Comparison of ENCODE assay signal across 7 cellular contexts in genomic region chr6:46652603-46653438, GRCh38. TPM values are rescaled to one million over a fixed set of nuclear protein-coding genes. Genes with fewer than 3 reads are reported as not detected.
DNase-seq lines count a peak whose midpoint lies in the region; ATAC-seq and FAIRE-seq lines count a peak whose summit lies in the region.

TSS of gene CYP39A1 (minus strand) at chr6:46652818. CDS start at chr6:46652582, 236 bp downstream.
TSS of gene SLC25A27 (plus strand) at chr6:46652975. CDS start at chr6:46653193, 218 bp downstream.

- no peaks in the 10 kb centered on the region for H3K36me3 ChIP-seq in small intestine (ENCODE audit: control insufficient read depth in 2 of 2, insufficient read depth in 2 of 2, low read length in 2 of 2)

- H3K4me1 Mint-ChIP-seq in immature natural killer cell: peaks cover 12 to 21% of the 10 kb centered on the region in 2 donors

- H3K27ac ChIP-seq in small intestine (ENCODE audit: low read depth in 1 of 2, low read length in 1 of 2): peak within 1 kb of the TSS; percentile 16 to 85

- H3K36me3 Mint-ChIP-seq in immature natural killer cell: no peaks in the 10 kb centered on the region

- WGBS in small intestine, 3 donors: 1% methylated on average over 60 to 72 of the region's 72 CpGs

- FAIRE-seq in small intestine (lab: Jason Lieb, UNC): no peak

- H3K4me1 ChIP-seq in small intestine (ENCODE audit: control insufficient read depth in 2 of 2, insufficient read depth in 1 of 2, low read depth in 1 of 2, low read length in 1 of 2): no peaks in the 10 kb centered on the region

- peak within 1 kb of the TSS; percentile 74 to 76 for H3K4me3 ChIP-seq in small intestine (ENCODE audit: low read depth in 1 of 2, low read length in 2 of 2)

- peak within 1 kb of the TSS; percentile 76 to 92 (median 87) for H3K4me3 Mint-ChIP-seq in immature natural killer cell

- DNase-seq in NCI-H2196 (lab: John Stamatoyannopoulos, UW; ENCODE audit: unreplicated experiment): peak; percentile 85
- DNase-seq in activated CD4-positive, CD25-positive, alpha-beta regulatory T cell (lab: John Stamatoyannopoulos, UW): peak; percentile 35 to 53 (median 44)
- peak; percentile 70 for DNase-seq in central memory CD4-positive, alpha-beta T cell
- peak; percentile 61 to 70 (median 68) for DNase-seq in immature natural killer cell
- peak; percentile 91 for DNase-seq in small intestine

- peaks cover 0 to 2% of the 10 kb centered on the region in 2 donors for H3K27me3 ChIP-seq in small intestine (ENCODE audit: control insufficient read depth in 2 of 2, insufficient read depth in 2 of 2, low read length in 2 of 2)

- no peaks in the 10 kb centered on the region for H3K9me3 Mint-ChIP-seq in immature natural killer cell

- peak within 1 kb of the TSS in 1 of 6 donors; percentile 43 for H3K27ac Mint-ChIP-seq in immature natural killer cell

- peaks cover 11 to 20% (median 16%) of the 10 kb centered on the region in 3 donors for H3K27me3 Mint-ChIP-seq in immature natural killer cell (ENCODE audit: low read depth in 3 of 3)

- ATAC-seq in GM18861 (IDR thresholded peaks at IDR 0.05; ENCODE audit: unreplicated experiment): peak; percentile 100
- peak; percentile 100 for ATAC-seq in HG03103 (IDR thresholded peaks at IDR 0.05; ENCODE audit: low read depth, unreplicated experiment)

- H3K9me3 ChIP-seq in small intestine (ENCODE audit: control insufficient read depth, low read depth): no peaks in the 10 kb centered on the region

RNA-seq across cellular contexts. Expression of gene CYP39A1, which starts in this region (rescaled TPM):
- polyA plus RNA-seq in immature natural killer cell (not detected), small intestine (1 to 10 TPM in 1 of 3 donors, under 1 TPM in 1, not detected in 1; 0.22 to 2.5 TPM)

RNA-seq across cellular contexts. Expression of gene SLC25A27, which starts in this region (rescaled TPM):
- polyA plus RNA-seq in immature natural killer cell (not detected), small intestine (1 to 10 TPM in 2 of 3 donors, not detected in 1; 1.3 to 3.7 TPM)

Comparison
In these comparisons a context has a peak if more than half of its experiments do, and no peak if none do; other contexts are left out.
1. Peak in every context shown above with its lines: DNase-seq, ATAC-seq, H3K4me3 ChIP-seq and H3K27ac ChIP-seq.
2. Peak in DNase-seq in immature natural killer cell; RNA of the genes that start here not detected or under 1 TPM.